24 cellular contexts compared by ENCODE assay signal in genomic region chr13:97283888-97284287, GRCh38.
DNase-seq lines count a peak whose midpoint lies in the region; ATAC-seq and TF ChIP-seq lines count a peak whose summit lies in the region.
"Had no signal": no experiment of that assay in that cellular context is flagged by ENCODE, and none has a peak within 500 bp of the region (broad histone marks: within the 10 kb centered on the region; RNA-seq: fewer than 3 reads in every experiment).

No MANE protein-coding gene starts in this region.

- no peak overlapping the region for H3K18ac ChIP-seq in trophoblast cell (ENCODE audit: low read length)

- H3K4me1 Mint-ChIP-seq in Calu3 (ENCODE audit: low read depth, unreplicated experiment): peaks cover 35% of the 10 kb centered on the region

- no CpG with 5 or more reads among the region's 2 CpGs for WGBS in trophoblast cell (ENCODE audit: extremely low coverage, insufficient coverage, insufficient read length)

- no peak overlapping the region for H2AK5ac ChIP-seq in trophoblast cell (ENCODE audit: low read length)

- no peak for TF ChIP-seq CTCF in Panc1 (IDR thresholded peaks at IDR 0.05)
- TF ChIP-seq CTCF in Calu3 (IDR thresholded peaks at IDR 0.05; ENCODE audit: unreplicated experiment): no peak

- H4K8ac ChIP-seq in trophoblast cell (ENCODE audit: low read depth, low read length): no peak overlapping the region

- BruUV-seq in Panc1 (replicated peaks; lab: Mats Ljungman, UMichigan) (no TSS peak), Calu3 (replicated peaks; lab: Mats Ljungman, UMichigan) (no TSS peak)

- no peak overlapping the region for H2BK120ac ChIP-seq in trophoblast cell (ENCODE audit: insufficient read depth, low read length, poor library complexity)

- H3K4me2 ChIP-seq in trophoblast cell (ENCODE audit: low read length): no peak overlapping the region

- H3K79me2 ChIP-seq in trophoblast cell (ENCODE audit: control insufficient read depth, insufficient read depth, low read length, poor library complexity): peaks cover 2% of the 10 kb centered on the region

- peaks cover 12% of the 10 kb centered on the region for H3K36me3 Mint-ChIP-seq in Calu3 (ENCODE audit: insufficient read depth, unreplicated experiment)

- no peaks in the 10 kb centered on the region; the same call in 1 of the 2 replicates for H3K36me3 ChIP-seq in Panc1 (ENCODE audit: control insufficient read depth, insufficient read depth, low read length)
- H3K36me3 ChIP-seq in trophoblast cell (ENCODE audit: control insufficient read depth in 1 of 2, insufficient read depth in 2 of 2, low read length in 2 of 2): peaks cover 4 to 12% of the 10 kb centered on the region in 2 experiments
- H3K36me3 ChIP-seq: HAP-1, uterus had no signal

- H3K4ac ChIP-seq in trophoblast cell (ENCODE audit: low read depth, low read length): peak overlapping the region; percentile 47

- intact Hi-C loops in Panc1 (cut with micrococcal nuclease; ENCODE audit: unreplicated experiment) (no loop called here), Calu3 (cut with micrococcal nuclease; ENCODE audit: unreplicated experiment) (no loop called here)

- DNase-seq in Panc1 (ENCODE audit: low read depth, low spot score): no peak
- DNase-seq in trophoblast cell: no peak
- no peak for DNase-seq in GF-D8 (lab: John Stamatoyannopoulos, UW)
- no peak for DNase-seq in NK-92 treated with Interleukin-12 subunit alpha and Interleukin-12 subunit beta, amount 100 ng/mL, for 24 hours (lab: John Stamatoyannopoulos, UW)
- no peak for DNase-seq in Calu3
- DNase-seq: activated CD4-positive, alpha-beta T cell treated with anti-CD3 and anti-CD28 coated beads, Interleukin-2, amount 10 ng/mL, durations not matched to agents 7 days and 5 days; activated CD8-positive, alpha-beta memory T cell treated with anti-CD3 and anti-CD28 coated beads, Interleukin-2, amount 50 U/mL, for 48 hours; activated gamma-delta T cell treated with Interleukin-2 at 50 U/mL for 16 hours; CD4-positive, alpha-beta memory T cell; DMS79 treated with DMSO at 0.1 percent for 48 hours; effector CD8-positive, alpha-beta T cell; NCI-H1092; NCI-H2081 treated with DMSO at 0.1 percent for 48 hours; nephron progenitor cell; posterior cingulate gyrus; stimulated activated CD4-positive, alpha-beta T cell treated with anti-CD3 and anti-CD28 coated beads, Interleukin-2, amount 100 ng/mL, for 24 hours; stimulated activated naive CD8-positive, alpha-beta T cell treated with anti-CD3 and anti-CD28 coated beads, Interleukin-15, Interleukin-2, amounts not matched to agents 100 U/mL and 50 U/mL, for 24 hours; SW 1271; uterus had no signal

- H3K9me3 ChIP-seq in Panc1 (ENCODE audit: control insufficient read depth, insufficient read depth, low read depth, low read length): no peaks in the 10 kb centered on the region
- no peaks in the 10 kb centered on the region for H3K9me3 ChIP-seq in trophoblast cell (ENCODE audit: insufficient read depth, low read depth, low read length)
- H3K9me3 ChIP-seq: HAP-1, uterus had no signal

- POLR2A ChIA-PET in Panc1 (lab: Charles Lee): no interaction called here

- H3K4me3 ChIP-seq in Panc1 (ENCODE audit: low read depth in 2 of 2, low read length in 2 of 2): no peak overlapping the region
- no peak overlapping the region for H3K4me3 ChIP-seq in trophoblast cell (ENCODE audit: low read depth, low read length)
- H3K4me3 ChIP-seq: HAP-1, uterus had no signal

- H2AFZ ChIP-seq in trophoblast cell (ENCODE audit: insufficient read depth, low read length, poor library complexity): no peak overlapping the region

- H3K27ac Mint-ChIP-seq in Calu3 (ENCODE audit: unreplicated experiment): no peak overlapping the region
- H3K27ac Mint-ChIP-seq: activated CD4-positive, alpha-beta T cell treated with anti-CD3 and anti-CD28 coated beads, Interleukin-2, amount 10 ng/mL, durations not matched to agents 7 days and 5 days had no signal

- CTCF ChIA-PET in Panc1 (lab: Charles Lee) (no interaction called here), Calu3 (lab: Charles Lee) (no interaction called here)

- H3K4me3 Mint-ChIP-seq in Calu3 (ENCODE audit: low read depth, unreplicated experiment): no peak overlapping the region
- H3K4me3 Mint-ChIP-seq: activated CD4-positive, alpha-beta T cell treated with anti-CD3 and anti-CD28 coated beads, Interleukin-2, amount 10 ng/mL, durations not matched to agents 7 days and 5 days; CD4-positive, alpha-beta memory T cell; central memory CD8-positive, alpha-beta T cell; nephron progenitor cell had no signal

- no peak overlapping the region for H3K23ac ChIP-seq in trophoblast cell (ENCODE audit: low read length)

- no peak overlapping the region for H3K9ac ChIP-seq in trophoblast cell (ENCODE audit: low read length)

- no peak overlapping the region for H2BK12ac ChIP-seq in trophoblast cell (ENCODE audit: low read length)

- peak overlapping the region; percentile 99 for H3K27ac ChIP-seq in Panc1 (ENCODE audit: low read length)
- no peak overlapping the region for H3K27ac ChIP-seq in trophoblast cell (ENCODE audit: low read depth, low read length)

- H3K27me3 ChIP-seq in Panc1 (ENCODE audit: control insufficient read depth, insufficient read depth, low read length) (no peaks in the 10 kb centered on the region), trophoblast cell (ENCODE audit: insufficient read depth, low read length) (no peaks in the 10 kb centered on the region)
- H3K27me3 ChIP-seq: uterus had no signal

- H2BK5ac ChIP-seq in trophoblast cell (ENCODE audit: low read depth, low read length, poor library complexity): no peak overlapping the region

- H3K4me1 ChIP-seq in Panc1 (ENCODE audit: control insufficient read depth, insufficient read depth, low read length) (peaks cover 97% of the 10 kb centered on the region), trophoblast cell (ENCODE audit: control insufficient read depth in 1 of 2, insufficient read depth in 2 of 2, low read length in 2 of 2) (peaks cover 0 to 6% of the 10 kb centered on the region in 2 experiments)
- H3K4me1 ChIP-seq: HAP-1 had no signal

- H3K27me3 Mint-ChIP-seq in Calu3 (ENCODE audit: unreplicated experiment): no peaks in the 10 kb centered on the region
- H3K27me3 Mint-ChIP-seq: activated CD4-positive, alpha-beta T cell treated with anti-CD3 and anti-CD28 coated beads, Interleukin-2, amount 10 ng/mL, durations not matched to agents 7 days and 5 days; CD4-positive, alpha-beta memory T cell; central memory CD8-positive, alpha-beta T cell had no signal

- no peaks in the 10 kb centered on the region for H3K9me3 Mint-ChIP-seq in Calu3 (ENCODE audit: low read depth, unreplicated experiment)
- H3K9me3 Mint-ChIP-seq: CD4-positive, alpha-beta memory T cell; central memory CD8-positive, alpha-beta T cell; nephron progenitor cell had no signal

- in situ Hi-C loops in Panc1 (cut with HindIII; ENCODE audit: low pct_unique_long_range_greater_than_20kb, low sequenced_read_pairs): no loop called here

- ATAC-seq in GM18502 (IDR thresholded peaks at IDR 0.05; ENCODE audit: poor library complexity, unreplicated experiment): peak; percentile 42
- ATAC-seq in GM21515 (IDR thresholded peaks at IDR 0.05; ENCODE audit: unreplicated experiment): peak; percentile 62
- no peak for ATAC-seq in Panc1
- ATAC-seq in esophagus mucosa: no peak
- ATAC-seq: stimulated activated naive CD8-positive, alpha-beta T cell treated with anti-CD3 and anti-CD28 coated beads, Interleukin-15, Interleukin-2, amounts not matched to agents 100 U/mL and 50 U/mL, for 24 hours had no signal

- no peak overlapping the region for H4K12ac ChIP-seq in trophoblast cell (ENCODE audit: low read depth, low read length)

- no peaks in the 10 kb centered on the region for H3K79me1 ChIP-seq in trophoblast cell (ENCODE audit: low read length)

- H3K14ac ChIP-seq in trophoblast cell (ENCODE audit: low read length): no peak overlapping the region

- no peak overlapping the region for H4K91ac ChIP-seq in trophoblast cell (ENCODE audit: low read depth, low read length)

Comparison
In these comparisons a context has a peak if more than half of its experiments do, and no peak if none do; other contexts are left out.
1. ATAC-seq: peak in GM18502 (single experiment) and GM21515 (single experiment); none in Panc1 (single experiment) and esophagus mucosa (single experiment).